ENCODE assay signal across 8 cellular contexts in the genomic region with DNA sequence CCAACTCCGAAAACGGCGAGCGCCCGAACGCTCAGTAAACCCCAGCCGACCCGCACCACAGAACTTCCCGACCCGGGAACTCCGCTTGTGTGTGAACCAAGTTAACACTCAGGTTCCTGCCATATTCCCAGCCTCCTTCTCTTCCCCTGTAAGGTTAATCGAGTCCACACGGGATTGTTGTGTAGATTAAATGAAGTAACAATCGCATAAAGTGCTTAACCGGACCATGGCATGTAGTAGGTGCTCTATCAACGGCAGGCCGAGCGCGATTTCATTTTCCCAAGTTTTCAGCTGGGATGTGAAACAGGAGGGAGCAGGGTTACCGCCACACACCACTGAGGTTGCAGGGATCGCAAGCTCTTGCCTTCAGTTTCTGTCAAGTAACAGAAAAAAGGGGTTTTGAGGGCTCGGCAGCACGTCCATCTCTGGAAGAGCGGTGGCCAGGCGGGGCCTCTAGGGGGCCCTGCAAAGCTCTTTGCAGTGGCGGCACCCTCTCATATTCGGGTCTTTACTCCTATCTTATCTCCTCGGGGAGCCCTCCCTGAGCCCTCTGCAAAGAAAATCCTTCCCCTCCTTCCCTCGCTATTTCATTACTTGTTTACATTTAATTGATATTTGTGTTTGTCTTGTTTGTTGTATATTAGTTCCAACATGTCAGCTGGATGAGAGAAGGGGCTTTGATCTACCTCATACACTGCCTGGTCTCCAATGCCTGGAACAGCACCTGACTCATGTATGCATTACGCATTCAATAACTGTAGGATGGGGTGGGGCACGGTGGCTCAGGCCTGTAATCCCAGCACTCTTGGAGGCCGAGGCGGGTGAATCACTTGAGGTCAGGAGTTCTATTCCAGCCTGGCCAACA. TPM values are rescaled to one million over a fixed set of nuclear protein-coding genes. Genes with fewer than 3 reads are reported as not detected.
A peak's percentile ranks its signal among the peaks of the same experiment; 100 is the strongest.
DNase-seq lines count a peak whose midpoint lies in the region; ATAC-seq and TF ChIP-seq lines count a peak whose summit lies in the region.

No MANE protein-coding gene starts in this region.

- H3K4me1 ChIP-seq in hepatocyte (ENCODE audit: insufficient read depth) (peaks cover 9% of the 10 kb centered on the region), gastrocnemius medialis (peaks cover 0 to 4% of the 10 kb centered on the region in 2 donors)

- H2AFZ ChIP-seq in hepatocyte, result peak overlapping the region; percentile 71

- H4K20me1 ChIP-seq in hepatocyte (ENCODE audit: insufficient read depth, poor library complexity, severe bottlenecking), result no peaks in the 10 kb centered on the region

- no peaks in the 10 kb centered on the region for H3K9me2 ChIP-seq in hepatocyte (replicated peaks; ENCODE audit: insufficient read depth)

- TF ChIP-seq CTCF in 22Rv1 (IDR thresholded peaks at IDR 0.05) (peak; percentile 80), GM12873 (IDR thresholded peaks at IDR 0.05; ENCODE audit: insufficient read depth, low read depth, low read length, missing control alignments) (peak; percentile 53), hepatocyte (IDR thresholded peaks at IDR 0.05; ENCODE audit: poor library complexity) (peak; percentile 42), gastrocnemius medialis (IDR thresholded peaks at IDR 0.05 in 4 of 5, conservative IDR thresholded peaks at IDR 0.05 in 1 of 5) (peak in 1 of 5 experiments; percentile 35)

- H3K79me2 ChIP-seq in hepatocyte, result peaks cover 35% of the 10 kb centered on the region

- no peaks in the 10 kb centered on the region for H3K36me3 ChIP-seq in hepatocyte (replicated peaks; ENCODE audit: insufficient read depth, low read depth)
- H3K36me3 ChIP-seq in gastrocnemius medialis, result no peaks in the 10 kb centered on the region

- H3K9me3 ChIP-seq in hepatocyte (ENCODE audit: low read depth) (no peaks in the 10 kb centered on the region), gastrocnemius medialis (no peaks in the 10 kb centered on the region)

- no peak for TF ChIP-seq POLR2A in gastrocnemius medialis (IDR thresholded peaks at IDR 0.05)

- peak overlapping the region; percentile 31 for H3K4me3 ChIP-seq in hepatocyte
- H3K4me3 ChIP-seq in gastrocnemius medialis, result peak overlapping the region; percentile 41 to 65 (median 57)

- H3K27me3 ChIP-seq in hepatocyte (peaks cover 2% of the 10 kb centered on the region), gastrocnemius medialis (peaks cover 0 to 8% (median 0%) of the 10 kb centered on the region in 3 donors)

- WGBS in hepatocyte (ENCODE audit: low lambda C conversion rate, missing lambda C conversion rate), result 8% methylated on average over 30 of the region's 33 CpGs

- ATAC-seq in gastrocnemius medialis (peak in 1 of 2 donors; percentile 14), GM21526 (IDR thresholded peaks at IDR 0.05; ENCODE audit: low FRiP score, unreplicated experiment) (no peak), GM21529 (IDR thresholded peaks at IDR 0.05; ENCODE audit: unreplicated experiment) (no peak)

- intact Hi-C loops in gastrocnemius medialis (cut with DNase I; ENCODE audit: low total_unique reads), result no loop called here

- H3K4me2 ChIP-seq in hepatocyte, result peak overlapping the region; percentile 97

- H3K27ac ChIP-seq in 22Rv1 (peak overlapping the region; percentile 73), hepatocyte (peak overlapping the region; percentile 94), gastrocnemius medialis (no peak overlapping the region)

- DNase-seq in NCI-H2196 treated with DMSO at 0.1 percent for 48 hours (lab: John Stamatoyannopoulos, UW; ENCODE audit: unreplicated experiment), result peak; percentile 14
- peak; percentile 18 for DNase-seq in activated naive CD4-positive, alpha-beta T cell treated with anti-CD3 and anti-CD28 coated beads, Interleukin-2, amount 50 U/mL, for 16 hours
- peak; percentile 72 for DNase-seq in hepatocyte (ENCODE audit: low spot score)
- DNase-seq in gastrocnemius medialis, result no peak

- in situ Hi-C loops in gastrocnemius medialis (cut with MboI; ENCODE audit: low sequenced_read_pairs in 4 of 4), result no loop called here

RNA-seq across cellular contexts. Expression of a gene that starts 0.8 kb away (rescaled TPM):
- 25.4 and 35.6 TPM in 2 replicates for total RNA-seq in hepatocyte
- polyA plus RNA-seq in hepatocyte, result 16.7 and 18.2 TPM in 2 replicates
- 1 to 10 TPM in 3 of 4 donors, under 1 TPM in 1; 0.72 to 3.6 (median 2.2) TPM for total RNA-seq in gastrocnemius medialis

Comparison
In these comparisons a context has a peak if more than half of its experiments do, and no peak if none do; other contexts are left out.
1. H3K27ac ChIP-seq: peak in 22Rv1 (single experiment) and hepatocyte (single experiment); none in gastrocnemius medialis (0 of 4).
2. DNase-seq: peak in NCI-H2196 treated with DMSO at 0.1 percent for 48 hours (single experiment), activated naive CD4-positive, alpha-beta T cell treated with anti-CD3 and anti-CD28 coated beads, Interleukin-2, amount 50 U/mL, for 16 hours (single experiment) and hepatocyte (single experiment); none in gastrocnemius medialis (0 of 2).